In the genomic region with DNA sequence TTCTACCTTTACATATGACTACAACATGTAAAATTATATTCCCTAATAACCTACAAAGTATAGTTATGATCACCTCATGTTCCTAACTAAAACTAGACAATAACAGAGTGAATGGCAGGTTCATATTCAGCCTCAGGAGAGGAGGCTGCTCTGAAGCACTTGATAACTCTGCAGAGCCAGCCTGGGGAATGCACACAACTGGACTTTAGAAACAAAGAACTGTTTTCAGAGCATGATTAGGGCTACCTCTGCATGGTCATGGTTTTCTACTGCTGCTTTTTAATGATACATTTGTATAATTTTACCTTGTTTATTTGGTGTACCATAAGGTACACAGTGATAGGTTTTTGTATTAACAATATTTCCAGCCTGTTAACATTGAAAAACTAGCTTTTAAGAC, we compare ENCODE assay signal across 20 cellular contexts. TPM values are rescaled to one million over a fixed set of nuclear protein-coding genes. Genes with fewer than 3 reads are reported as not detected.
DNase-seq lines count a peak whose midpoint lies in the region; ATAC-seq, FAIRE-seq and TF ChIP-seq lines count a peak whose summit lies in the region.
"Had no signal": no experiment of that assay in that cellular context is flagged by ENCODE, and none has a peak within 500 bp of the region (broad histone marks: within the 10 kb centered on the region; RNA-seq: fewer than 3 reads in every experiment).

No MANE protein-coding gene starts in this region.

- POLR2A ChIA-PET in GM12878 (lab: Charles Lee): no interaction called here

- no peak overlapping the region for H3K27ac Mint-ChIP-seq in stimulated activated naive B cell treated with anti-CD40 and anti-IgM and Interleukin-4, amounts not matched to agents 10 μg/mL and 1 μg/mL and 100 μg/mL, for 72 hours
- H3K27ac Mint-ChIP-seq: GM23338 had no signal

- no peaks in the 10 kb centered on the region for H3K79me2 ChIP-seq in GM12878 (ENCODE audit: control insufficient read depth, insufficient read depth, low read length)

- intact Hi-C loops in GM12878 (cut with micrococcal nuclease; ENCODE audit: unreplicated experiment) (no loop called here), left lung (cut with DNase I) (no loop called here), ascending aorta (cut with DNase I) (no loop called here)

- no peaks in the 10 kb centered on the region for H3K4me1 ChIP-seq in GM12878 (ENCODE audit: control insufficient read depth, insufficient read depth, low read length)
- H3K4me1 ChIP-seq in left lung: peaks cover 0 to 5% of the 10 kb centered on the region in 2 donors
- H3K4me1 ChIP-seq in ascending aorta: no peaks in the 10 kb centered on the region
- H3K4me1 ChIP-seq: HAP-1, SJCRH30 had no signal

- H3K27ac ChIP-seq in GM12878 (ENCODE audit: control insufficient read depth, insufficient read depth) (no peak overlapping the region), layer of hippocampus (ENCODE audit: low read depth, low read length) (peak overlapping the region; percentile 35), substantia nigra (ENCODE audit: low read depth, low read length, poor library complexity, severe bottlenecking) (peak overlapping the region; percentile 50), left lung (no peak overlapping the region), ascending aorta (no peak overlapping the region)
- H3K27ac ChIP-seq: C4-2B, SJCRH30 had no signal

- no peak for FAIRE-seq in GM12878 (lab: Jason Lieb, UNC)
- FAIRE-seq: G401.6, RCC 7860 had no signal

- H3K9me3 Mint-ChIP-seq in stimulated activated naive B cell treated with anti-CD40 and anti-IgM and Interleukin-4, amounts not matched to agents 10 μg/mL and 1 μg/mL and 100 μg/mL, for 72 hours: no peaks in the 10 kb centered on the region
- H3K9me3 Mint-ChIP-seq: GM23338 had no signal

- TF ChIP-seq POLR2A in GM12878 (IDR thresholded peaks at IDR 0.05; ENCODE audit: low read depth, low read length): no peak

- H2AFZ ChIP-seq in GM12878 (ENCODE audit: control insufficient read depth, low read depth, low read length): no peak overlapping the region
- H2AFZ ChIP-seq: GM23338 had no signal

- no peaks in the 10 kb centered on the region for H4K20me1 ChIP-seq in GM12878 (ENCODE audit: control insufficient read depth, insufficient read depth)

- H3K9me3 ChIP-seq in GM12878 (replicated peaks; ENCODE audit: control insufficient read depth, insufficient read depth, low read length): no peaks in the 10 kb centered on the region
- H3K9me3 ChIP-seq in left lung: no peaks in the 10 kb centered on the region
- H3K9me3 ChIP-seq in ascending aorta: no peaks in the 10 kb centered on the region
- H3K9me3 ChIP-seq: HAP-1, SJCRH30 had no signal

- TF ChIP-seq CTCF in GM12878 (IDR thresholded peaks at IDR 0.05 in 2 of 3, conservative IDR thresholded peaks at IDR 0.05 in 1 of 3; ENCODE audit: control insufficient read depth in 2 of 3, extremely low read depth in 1 of 3, insufficient read depth in 1 of 3, low read depth in 3 of 3, low read length in 3 of 3) (no peak), left lung (IDR thresholded peaks at IDR 0.05) (no peak), ascending aorta (IDR thresholded peaks at IDR 0.05) (no peak)

- no peak overlapping the region for H3K9ac ChIP-seq in GM12878 (ENCODE audit: control insufficient read depth, insufficient read depth, low read length)

- no peak overlapping the region for H3K4me2 ChIP-seq in GM12878 (ENCODE audit: control insufficient read depth, insufficient read depth)
- H3K4me2 ChIP-seq: GM23338 had no signal

- no peaks in the 10 kb centered on the region for H3K27me3 Mint-ChIP-seq in stimulated activated naive B cell treated with anti-CD40 and anti-IgM and Interleukin-4, amounts not matched to agents 10 μg/mL and 1 μg/mL and 100 μg/mL, for 72 hours

- H3K36me3 Mint-ChIP-seq in stimulated activated naive B cell treated with anti-CD40 and anti-IgM and Interleukin-4, amounts not matched to agents 10 μg/mL and 1 μg/mL and 100 μg/mL, for 72 hours: peaks cover 10 to 45% of the 10 kb centered on the region in 2 donors

- no peak overlapping the region for H3K4me3 ChIP-seq in GM12878
- no peak overlapping the region for H3K4me3 ChIP-seq in left lung
- no peak overlapping the region for H3K4me3 ChIP-seq in ascending aorta
- H3K4me3 ChIP-seq: GM23338, HAP-1, SJCRH30 had no signal

- ATAC-seq in GM12878 (no peak), left lung (no peak)
- ATAC-seq in stimulated activated naive B cell treated with anti-CD40 and anti-IgM and Interleukin-4, amounts not matched to agents 10 μg/mL and 1 μg/mL and 100 μg/mL, for 72 hours (replicated peaks): no peak
- ATAC-seq: GM23338 had no signal

- TF ChIP-seq RAD21 in GM12878 (IDR thresholded peaks at IDR 0.05; ENCODE audit: insufficient read depth, low read depth, low read length): no peak

- no peaks in the 10 kb centered on the region for H3K27me3 ChIP-seq in GM12878 (replicated peaks in 1 of 2; ENCODE audit: control insufficient read depth in 2 of 2, insufficient read depth in 2 of 2, low read length in 1 of 2)
- no peaks in the 10 kb centered on the region for H3K27me3 ChIP-seq in layer of hippocampus (ENCODE audit: control insufficient read depth, insufficient read depth, low read length)
- no peaks in the 10 kb centered on the region for H3K27me3 ChIP-seq in left lung
- H3K27me3 ChIP-seq in ascending aorta: no peaks in the 10 kb centered on the region
- H3K27me3 ChIP-seq: SJCRH30 had no signal

- RAD21 ChIA-PET in GM12878 (lab: Charles Lee; ENCODE audit: unreplicated experiment): interaction anchor here (1.1 kb wide), 1 partner anchor 28 kb away, joined by 3 read pairs; no protein-coding TSS in a partner anchor

- SMC1A ChIA-PET in GM12878 (lab: Charles Lee; ENCODE audit: uncharacterized antibody, unreplicated experiment): interaction anchor here (0.7 kb wide), 1 partner anchor 398 kb away, joined by 3 read pairs; no protein-coding TSS in a partner anchor

- in situ Hi-C loops in GM12878 (cut with MboI): no loop called here

- TSS peak; percentile 9 for BruUV-seq in GM12878 (replicated peaks; lab: Mats Ljungman, UMichigan)

- TF ChIP-seq EP300 in GM12878 (IDR thresholded peaks at IDR 0.05; ENCODE audit: borderline replicate concordance in 1 of 2, control insufficient read depth in 1 of 2, low read depth in 2 of 2, low read length in 2 of 2): no peak

- CTCF ChIA-PET in GM12878 (lab: Yijun Ruan, JAX): interaction anchor here (0.6 kb wide), 1 partner anchor 200 kb away, joined by 5 read pairs; no protein-coding TSS in a partner anchor

- DNase-seq in Ammon's horn (ENCODE audit: low spot score): peak; percentile 38
- DNase-seq in GM12878 (ENCODE audit: low read depth, low spot score): no peak
- peak in 1 of 49 donors; percentile 37 for DNase-seq in substantia nigra (lab: John Stamatoyannopoulos, UW)
- no peak for DNase-seq in left lung
- DNase-seq in stimulated activated naive B cell treated with anti-CD40 and anti-IgM and Interleukin-4, amounts not matched to agents 10 μg/mL and 1 μg/mL and 100 μg/mL, for 72 hours: no peak
- DNase-seq in ascending aorta (ENCODE audit: low spot score in 2 of 2): no peak
- DNase-seq: AML-193, KBM-7, NCI-H1105, NCI-H2029 treated with DMSO at 0.1 percent for 48 hours, NCI-H2171, NCI-H526, OCI-M1, SJCRH30 had no signal

- no peaks in the 10 kb centered on the region for H3K4me1 Mint-ChIP-seq in stimulated activated naive B cell treated with anti-CD40 and anti-IgM and Interleukin-4, amounts not matched to agents 10 μg/mL and 1 μg/mL and 100 μg/mL, for 72 hours
- H3K4me1 Mint-ChIP-seq: GM23338 had no signal

- H3K4me3 Mint-ChIP-seq in stimulated activated naive B cell treated with anti-CD40 and anti-IgM and Interleukin-4, amounts not matched to agents 10 μg/mL and 1 μg/mL and 100 μg/mL, for 72 hours: no peak overlapping the region
- H3K4me3 Mint-ChIP-seq: GM23338 had no signal

- H3K36me3 ChIP-seq in GM12878 (ENCODE audit: control insufficient read depth in 2 of 2, insufficient read depth in 2 of 2, low read length in 1 of 2) (peaks cover 3 to 14% of the 10 kb centered on the region in 2 experiments), left lung (peaks cover 0 to 70% of the 10 kb centered on the region in 2 donors), ascending aorta (peaks cover 32 to 58% of the 10 kb centered on the region in 2 donors)

TF ChIP-seq in GM12878, 131 proteins besides CTCF, POLR2A, EP300 and RAD21 (continues in another document):
- no peak for TF ChIP-seq NFIC (IDR thresholded peaks at IDR 0.05; ENCODE audit: low read depth, low read length)
- no peak for TF ChIP-seq KDM1A (IDR thresholded peaks at IDR 0.05; ENCODE audit: borderline replicate concordance)
- TF ChIP-seq RCOR1 (conservative IDR thresholded peaks at IDR 0.05; ENCODE audit: low read depth, low read length): no peak
- no peak for TF ChIP-seq KAT2A (conservative IDR thresholded peaks at IDR 0.05; ENCODE audit: control insufficient read depth, low read depth, low read length)
- TF ChIP-seq, protein P1, sequence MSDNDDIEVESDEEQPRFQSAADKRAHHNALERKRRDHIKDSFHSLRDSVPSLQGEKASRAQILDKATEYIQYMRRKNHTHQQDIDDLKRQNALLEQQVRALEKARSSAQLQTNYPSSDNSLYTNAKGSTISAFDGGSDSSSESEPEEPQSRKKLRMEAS (IDR thresholded peaks at IDR 0.05; ENCODE audit: low read depth, low read length): no peak
- TF ChIP-seq KLF5 (IDR thresholded peaks at IDR 0.05; ENCODE audit: partially characterized antibody): no peak
- TF ChIP-seq RAD51 (IDR thresholded peaks at IDR 0.05): no peak
- TF ChIP-seq ZBED1 (IDR thresholded peaks at IDR 0.05; ENCODE audit: borderline replicate concordance): no peak

RNA-seq across cellular contexts. Expression of a gene that starts 50.3 kb away (rescaled TPM):
- 74.4 and 78.9 TPM in 2 replicates for total RNA-seq in GM12878 (2013; cell fraction: nucleolus; rRNA removed)
- total RNA-seq in GM12878 (2014; rRNA removed): 25.2 and 28.2 TPM in 2 replicates
- 22.7 and 23.6 TPM in 2 replicates for total RNA-seq in GM12878 (2014; rRNA removed; fragmentation: Illumina TruSeq; extraction: Trizol)
- total RNA-seq in GM12878 (2021): 44.8 and 45.5 TPM in 2 replicates
- 27.3 TPM for polyA plus RNA-seq in GM12878 (2011; ENCODE audit: low read depth)
- 39.8 and 52.2 TPM in 2 replicates for polyA plus RNA-seq in GM12878 (2011; rRNA removed)
- polyA plus RNA-seq in GM12878 (2011; cell fraction: cytosol; rRNA removed): 52.3 and 60.4 TPM in 2 replicates
- polyA plus RNA-seq in GM12878 (2011; cell fraction: nucleus; rRNA removed): 154 and 188 TPM in 2 replicates
- 32.3 and 38.9 TPM in 2 replicates for polyA plus RNA-seq in GM12878 (2012)
- 30.7 and 36.8 TPM in 2 replicates for polyA plus RNA-seq in GM12878 (2014; fragmentation: Illumina TruSeq; extraction: Trizol)
- polyA plus RNA-seq in GM12878 (2014; fragmentation: Nextera tagmentation; extraction: Ambion mirVana): 1 to 10 TPM; 1.1 to 2.2 TPM
- 51.9 and 53.3 TPM in 2 replicates for polyA plus RNA-seq in GM12878 (2014; rRNA removed)
- 10 to 100 TPM; 60.7 to 61.7 TPM for polyA plus RNA-seq in GM12878 (2016; fragmentation: Nextera tagmentation; extraction: Ambion mirVana)
- 64.4 and 69.6 TPM in 2 replicates for polyA minus RNA-seq in GM12878 (2011; rRNA and poly(A)+ RNA removed)
- polyA minus RNA-seq in GM12878 (2011; cell fraction: cytosol; rRNA and poly(A)+ RNA removed): 19.1 and 24.0 TPM in 2 replicates
- 34.4 and 35.1 TPM in 2 replicates for polyA minus RNA-seq in GM12878 (2011; cell fraction: nucleus; rRNA and poly(A)+ RNA removed)
- 10 to 100 TPM; 67.9 to 70.8 TPM for total RNA-seq in left lung
- 54.1 TPM for total RNA-seq in ascending aorta

Comparison
In these comparisons a context has a peak if more than half of its experiments do, and no peak if none do; other contexts are left out.
1. H3K27ac ChIP-seq: peak in layer of hippocampus (single experiment) and substantia nigra (single experiment); none in GM12878 (single experiment), left lung (0 of 2) and ascending aorta (0 of 2).